ENCODE assay signal across 1 cellular context in the genomic region with DNA sequence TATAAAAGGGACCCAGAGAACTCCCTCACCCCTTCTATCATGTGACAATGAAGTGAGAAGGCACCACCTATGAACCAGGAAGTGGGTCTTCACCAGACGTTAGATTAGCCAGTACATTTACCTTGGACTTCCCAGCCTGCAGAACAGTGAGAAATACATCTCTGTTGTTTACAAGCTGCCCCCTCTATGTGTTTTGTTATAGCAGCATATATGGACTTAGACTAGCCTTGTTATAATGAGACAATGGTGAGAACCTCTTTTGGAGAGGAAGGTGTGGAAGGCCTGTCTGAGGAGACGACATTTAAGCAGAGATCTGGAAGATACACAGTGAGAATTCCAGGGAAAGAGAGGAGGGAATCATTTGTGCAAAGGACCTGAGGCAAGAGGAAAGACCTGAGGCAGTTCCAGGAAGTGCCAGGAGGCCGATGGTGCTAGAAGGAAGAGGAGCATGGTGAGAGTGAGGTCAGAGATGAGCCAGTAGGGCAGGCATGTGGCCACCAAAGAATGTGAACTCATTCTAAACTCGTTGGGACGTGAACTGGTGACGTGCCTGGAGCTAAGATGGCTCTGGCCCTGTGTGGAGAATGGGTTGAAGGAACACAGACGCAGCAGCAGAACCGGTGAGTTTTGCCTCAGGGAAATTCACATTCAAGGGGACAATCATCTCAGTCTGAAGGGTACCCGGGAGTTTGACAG.
TF ChIP-seq lines count a peak whose summit lies in the region.

No MANE protein-coding gene starts in this region.

TF ChIP-seq in K562, 482 proteins besides CTCF, POLR2A, EP300 and RAD21 (continued from another document):
- TF ChIP-seq, protein P1, sequence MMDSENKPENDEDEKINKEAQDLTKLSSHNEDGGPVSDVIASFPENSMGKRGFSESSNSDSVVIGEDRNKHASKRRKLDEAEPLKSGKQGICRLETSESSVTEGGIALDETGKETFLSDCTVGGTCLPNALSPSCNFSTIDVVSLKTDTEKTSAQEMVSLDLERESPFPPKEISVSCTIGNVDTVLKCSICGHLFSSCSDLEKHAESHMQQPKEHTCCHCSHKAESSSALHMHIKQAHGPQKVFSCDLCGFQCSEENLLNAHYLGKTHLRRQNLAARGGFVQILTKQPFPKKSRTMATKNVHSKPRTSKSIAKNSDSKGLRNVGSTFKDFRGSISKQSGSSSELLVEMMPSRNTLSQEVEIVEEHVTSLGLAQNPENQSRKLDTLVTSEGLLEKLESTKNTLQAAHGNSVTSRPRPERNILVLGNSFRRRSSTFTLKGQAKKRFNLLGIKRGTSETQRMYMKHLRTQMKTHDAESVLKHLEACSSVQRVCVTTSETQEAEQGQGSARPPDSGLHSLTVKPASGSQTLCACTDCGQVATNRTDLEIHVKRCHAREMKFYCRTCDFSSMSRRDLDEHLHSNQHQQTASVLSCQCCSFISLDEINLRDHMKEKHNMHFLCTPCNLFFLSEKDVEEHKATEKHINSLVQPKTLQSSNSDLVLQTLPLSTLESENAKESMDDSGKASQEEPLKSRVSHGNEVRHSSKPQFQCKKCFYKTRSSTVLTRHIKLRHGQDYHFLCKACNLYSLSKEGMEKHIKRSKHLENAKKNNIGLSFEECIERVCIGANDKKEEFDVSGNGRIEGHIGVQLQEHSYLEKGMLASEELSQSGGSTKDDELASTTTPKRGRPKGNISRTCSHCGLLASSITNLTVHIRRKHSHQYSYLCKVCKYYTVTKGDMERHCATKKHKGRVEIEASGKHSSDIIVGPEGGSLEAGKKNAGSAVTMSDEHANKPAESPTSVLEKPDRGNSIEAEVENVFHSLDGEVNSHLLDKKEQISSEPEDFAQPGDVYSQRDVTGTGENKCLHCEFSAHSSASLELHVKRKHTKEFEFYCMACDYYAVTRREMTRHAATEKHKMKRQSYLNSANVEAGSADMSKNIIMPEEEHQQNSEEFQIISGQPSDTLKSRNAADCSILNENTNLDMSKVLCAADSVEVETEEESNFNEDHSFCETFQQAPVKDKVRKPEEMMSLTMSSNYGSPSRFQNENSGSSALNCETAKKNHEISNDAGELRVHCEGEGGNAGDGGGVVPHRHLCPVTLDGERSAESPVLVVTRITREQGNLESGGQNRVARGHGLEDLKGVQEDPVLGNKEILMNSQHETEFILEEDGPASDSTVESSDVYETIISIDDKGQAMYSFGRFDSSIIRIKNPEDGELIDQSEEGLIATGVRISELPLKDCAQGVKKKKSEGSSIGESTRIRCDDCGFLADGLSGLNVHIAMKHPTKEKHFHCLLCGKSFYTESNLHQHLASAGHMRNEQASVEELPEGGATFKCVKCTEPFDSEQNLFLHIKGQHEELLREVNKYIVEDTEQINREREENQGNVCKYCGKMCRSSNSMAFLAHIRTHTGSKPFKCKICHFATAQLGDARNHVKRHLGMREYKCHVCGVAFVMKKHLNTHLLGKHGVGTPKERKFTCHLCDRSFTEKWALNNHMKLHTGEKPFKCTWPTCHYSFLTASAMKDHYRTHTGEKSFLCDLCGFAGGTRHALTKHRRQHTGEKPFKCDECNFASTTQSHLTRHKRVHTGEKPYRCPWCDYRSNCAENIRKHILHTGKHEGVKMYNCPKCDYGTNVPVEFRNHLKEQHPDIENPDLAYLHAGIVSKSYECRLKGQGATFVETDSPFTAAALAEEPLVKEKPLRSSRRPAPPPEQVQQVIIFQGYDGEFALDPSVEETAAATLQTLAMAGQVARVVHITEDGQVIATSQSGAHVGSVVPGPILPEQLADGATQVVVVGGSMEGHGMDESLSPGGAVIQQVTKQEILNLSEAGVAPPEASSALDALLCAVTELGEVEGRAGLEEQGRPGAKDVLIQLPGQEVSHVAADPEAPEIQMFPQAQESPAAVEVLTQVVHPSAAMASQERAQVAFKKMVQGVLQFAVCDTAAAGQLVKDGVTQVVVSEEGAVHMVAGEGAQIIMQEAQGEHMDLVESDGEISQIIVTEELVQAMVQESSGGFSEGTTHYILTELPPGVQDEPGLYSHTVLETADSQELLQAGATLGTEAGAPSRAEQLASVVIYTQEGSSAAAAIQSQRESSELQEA (IDR thresholded peaks at IDR 0.05; ENCODE audit: low read depth) = no peak
- TF ChIP-seq E2F3 (CRISPR knock-in tag; IDR thresholded peaks at IDR 0.05) (no peak), SMARCB1 (IDR thresholded peaks at IDR 0.05; ENCODE audit: insufficient read length, low read depth) (no peak), TSC22D4 (tag; IDR thresholded peaks at IDR 0.05) (no peak), ZNF12 (CRISPR knock-in tag; IDR thresholded peaks at IDR 0.05) (peak; percentile 98), ARNT (IDR thresholded peaks at IDR 0.05) (no peak), CBX3 (IDR thresholded peaks at IDR 0.05; ENCODE audit: borderline replicate concordance in 1 of 2, low read length in 2 of 2) (peak in 1 of 2 experiments; percentile 64; a peak in 1 of 3 replicates), SAFB2 (IDR thresholded peaks at IDR 0.05; ENCODE audit: borderline replicate concordance, low read depth, low read length, severe bottlenecking) (no peak), BCOR (IDR thresholded peaks at IDR 0.05) (no peak)
- TF ChIP-seq, protein P2, sequence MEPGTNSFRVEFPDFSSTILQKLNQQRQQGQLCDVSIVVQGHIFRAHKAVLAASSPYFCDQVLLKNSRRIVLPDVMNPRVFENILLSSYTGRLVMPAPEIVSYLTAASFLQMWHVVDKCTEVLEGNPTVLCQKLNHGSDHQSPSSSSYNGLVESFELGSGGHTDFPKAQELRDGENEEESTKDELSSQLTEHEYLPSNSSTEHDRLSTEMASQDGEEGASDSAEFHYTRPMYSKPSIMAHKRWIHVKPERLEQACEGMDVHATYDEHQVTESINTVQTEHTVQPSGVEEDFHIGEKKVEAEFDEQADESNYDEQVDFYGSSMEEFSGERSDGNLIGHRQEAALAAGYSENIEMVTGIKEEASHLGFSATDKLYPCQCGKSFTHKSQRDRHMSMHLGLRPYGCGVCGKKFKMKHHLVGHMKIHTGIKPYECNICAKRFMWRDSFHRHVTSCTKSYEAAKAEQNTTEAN (CRISPR knock-in tag; IDR thresholded peaks at IDR 0.05) = 0 out of 2 replicates have a peak, but pooled peaks have one; percentile 50
- TF ChIP-seq, protein P3, sequence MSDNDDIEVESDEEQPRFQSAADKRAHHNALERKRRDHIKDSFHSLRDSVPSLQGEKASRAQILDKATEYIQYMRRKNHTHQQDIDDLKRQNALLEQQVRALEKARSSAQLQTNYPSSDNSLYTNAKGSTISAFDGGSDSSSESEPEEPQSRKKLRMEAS (CRISPR knock-in tag; IDR thresholded peaks at IDR 0.05) = 0 out of 2 replicates have a peak, but pooled peaks have one; percentile 13
- TF ChIP-seq, protein P4, sequence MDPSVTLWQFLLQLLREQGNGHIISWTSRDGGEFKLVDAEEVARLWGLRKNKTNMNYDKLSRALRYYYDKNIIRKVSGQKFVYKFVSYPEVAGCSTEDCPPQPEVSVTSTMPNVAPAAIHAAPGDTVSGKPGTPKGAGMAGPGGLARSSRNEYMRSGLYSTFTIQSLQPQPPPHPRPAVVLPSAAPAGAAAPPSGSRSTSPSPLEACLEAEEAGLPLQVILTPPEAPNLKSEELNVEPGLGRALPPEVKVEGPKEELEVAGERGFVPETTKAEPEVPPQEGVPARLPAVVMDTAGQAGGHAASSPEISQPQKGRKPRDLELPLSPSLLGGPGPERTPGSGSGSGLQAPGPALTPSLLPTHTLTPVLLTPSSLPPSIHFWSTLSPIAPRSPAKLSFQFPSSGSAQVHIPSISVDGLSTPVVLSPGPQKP (CRISPR knock-in tag; IDR thresholded peaks at IDR 0.05) = no peak
- TF ChIP-seq, protein P5, sequence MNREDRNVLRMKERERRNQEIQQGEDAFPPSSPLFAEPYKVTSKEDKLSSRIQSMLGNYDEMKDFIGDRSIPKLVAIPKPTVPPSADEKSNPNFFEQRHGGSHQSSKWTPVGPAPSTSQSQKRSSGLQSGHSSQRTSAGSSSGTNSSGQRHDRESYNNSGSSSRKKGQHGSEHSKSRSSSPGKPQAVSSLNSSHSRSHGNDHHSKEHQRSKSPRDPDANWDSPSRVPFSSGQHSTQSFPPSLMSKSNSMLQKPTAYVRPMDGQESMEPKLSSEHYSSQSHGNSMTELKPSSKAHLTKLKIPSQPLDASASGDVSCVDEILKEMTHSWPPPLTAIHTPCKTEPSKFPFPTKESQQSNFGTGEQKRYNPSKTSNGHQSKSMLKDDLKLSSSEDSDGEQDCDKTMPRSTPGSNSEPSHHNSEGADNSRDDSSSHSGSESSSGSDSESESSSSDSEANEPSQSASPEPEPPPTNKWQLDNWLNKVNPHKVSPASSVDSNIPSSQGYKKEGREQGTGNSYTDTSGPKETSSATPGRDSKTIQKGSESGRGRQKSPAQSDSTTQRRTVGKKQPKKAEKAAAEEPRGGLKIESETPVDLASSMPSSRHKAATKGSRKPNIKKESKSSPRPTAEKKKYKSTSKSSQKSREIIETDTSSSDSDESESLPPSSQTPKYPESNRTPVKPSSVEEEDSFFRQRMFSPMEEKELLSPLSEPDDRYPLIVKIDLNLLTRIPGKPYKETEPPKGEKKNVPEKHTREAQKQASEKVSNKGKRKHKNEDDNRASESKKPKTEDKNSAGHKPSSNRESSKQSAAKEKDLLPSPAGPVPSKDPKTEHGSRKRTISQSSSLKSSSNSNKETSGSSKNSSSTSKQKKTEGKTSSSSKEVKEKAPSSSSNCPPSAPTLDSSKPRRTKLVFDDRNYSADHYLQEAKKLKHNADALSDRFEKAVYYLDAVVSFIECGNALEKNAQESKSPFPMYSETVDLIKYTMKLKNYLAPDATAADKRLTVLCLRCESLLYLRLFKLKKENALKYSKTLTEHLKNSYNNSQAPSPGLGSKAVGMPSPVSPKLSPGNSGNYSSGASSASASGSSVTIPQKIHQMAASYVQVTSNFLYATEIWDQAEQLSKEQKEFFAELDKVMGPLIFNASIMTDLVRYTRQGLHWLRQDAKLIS (CRISPR knock-in tag; IDR thresholded peaks at IDR 0.05) = no peak
